In genomic region chr11:46114961-46115360, GRCh38 we compare ENCODE assay signal across 12 cellular contexts. TPM values are rescaled to one million over a fixed set of nuclear protein-coding genes. Genes with fewer than 3 reads are reported as not detected.
A peak's percentile ranks its signal among the peaks of the same experiment; 100 is the strongest.
DNase-seq lines count a peak whose midpoint lies in the region; ATAC-seq and TF ChIP-seq lines count a peak whose summit lies in the region.
"Had no signal": no experiment of that assay in that cellular context is flagged by ENCODE, and none has a peak within 500 bp of the region (broad histone marks: within the 10 kb centered on the region; RNA-seq: fewer than 3 reads in every experiment).

No MANE protein-coding gene starts in this region.

- no peak overlapping the region for H2BK20ac ChIP-seq in H9 (ENCODE audit: low read depth, low read length, poor library complexity, severe bottlenecking)

- no peaks in the 10 kb centered on the region for H3K9me3 ChIP-seq in CD4-positive, alpha-beta T cell (ENCODE audit: control insufficient read depth, low read length)
- no peaks in the 10 kb centered on the region for H3K9me3 ChIP-seq in H9 (ENCODE audit: control insufficient read depth, low read depth, low read length)
- H3K9me3 ChIP-seq: thoracic aorta had no signal

- H3K4me3 Mint-ChIP-seq in CD4-positive, alpha-beta T cell = no peak overlapping the region
- H3K4me3 Mint-ChIP-seq in H9 (no peak overlapping the region; a peak in 1 of 5 replicates), memory B cell (no peak overlapping the region)
- H3K4me3 Mint-ChIP-seq in activated CD4-positive, alpha-beta memory T cell treated with anti-CD3 and anti-CD28 coated beads for 36 hours = no peak overlapping the region

- peaks cover 8% of the 10 kb centered on the region; the same call in 1 of the 2 replicates for H3K79me2 ChIP-seq in H9 (ENCODE audit: insufficient read depth, low read length)

- H3K23ac ChIP-seq in H9 (ENCODE audit: insufficient read length, low read depth, low read length) = no peak overlapping the region

- H3K9me3 Mint-ChIP-seq in CD4-positive, alpha-beta T cell = no peaks in the 10 kb centered on the region
- H3K9me3 Mint-ChIP-seq in H9 = no peaks in the 10 kb centered on the region; a peak in 1 of 5 replicates
- H3K9me3 Mint-ChIP-seq in activated CD4-positive, alpha-beta memory T cell treated with anti-CD3 and anti-CD28 coated beads for 36 hours = no peaks in the 10 kb centered on the region
- no peaks in the 10 kb centered on the region for H3K9me3 Mint-ChIP-seq in memory B cell

- no peak overlapping the region for H2BK5ac ChIP-seq in H9 (ENCODE audit: insufficient read length, low read length)

- no peak overlapping the region for H4K91ac ChIP-seq in H9 (ENCODE audit: insufficient read length, low read depth, low read length)

- H3K27me3 ChIP-seq in CD4-positive, alpha-beta T cell (ENCODE audit: control insufficient read depth, insufficient read depth, low read length) = no peaks in the 10 kb centered on the region
- H3K27me3 ChIP-seq in H9 (ENCODE audit: insufficient read depth, low read length) = no peaks in the 10 kb centered on the region

- no peak for DNase-seq in CD4-positive, alpha-beta T cell
- DNase-seq in H9 = no peak
- DNase-seq in activated CD4-positive, alpha-beta memory T cell treated with anti-CD3 and anti-CD28 coated beads for 36 hours = no peak
- DNase-seq in memory B cell (ENCODE audit: low spot score in 2 of 2) = no peak
- no peak for DNase-seq in SIG-M5 treated with dmso at 0.1 percent for 504 hours (lab: John Stamatoyannopoulos, UW; ENCODE audit: unreplicated experiment)
- DNase-seq in G401 (ENCODE audit: low spot score) = no peak
- no peak for DNase-seq in T1000 (lab: John Stamatoyannopoulos, UW)
- DNase-seq: NCI-H1930, Right ventricle myocardium superior had no signal

- H4K5ac ChIP-seq in H9 (ENCODE audit: insufficient read length, low read depth, low read length) = no peak overlapping the region

- H2BK12ac ChIP-seq in H9 (ENCODE audit: insufficient read length, low read depth, low read length) = no peak overlapping the region

- no peak overlapping the region for H2AFZ ChIP-seq in H9 (ENCODE audit: low read length)

- peaks cover 6% of the 10 kb centered on the region for H3K23me2 ChIP-seq in H9 (ENCODE audit: insufficient read length, low read depth, low read length, poor library complexity, severe bottlenecking)

- H3K27me3 Mint-ChIP-seq in CD4-positive, alpha-beta T cell = no peaks in the 10 kb centered on the region
- H3K27me3 Mint-ChIP-seq in H9 (ENCODE audit: low read depth) = no peaks in the 10 kb centered on the region; the same call in 1 of the 2 replicates
- no peaks in the 10 kb centered on the region for H3K27me3 Mint-ChIP-seq in activated CD4-positive, alpha-beta memory T cell treated with anti-CD3 and anti-CD28 coated beads for 36 hours
- H3K27me3 Mint-ChIP-seq in memory B cell = no peaks in the 10 kb centered on the region

- peak overlapping the region; percentile 85 for H3K27ac Mint-ChIP-seq in CD4-positive, alpha-beta T cell
- H3K27ac Mint-ChIP-seq in H9 (peak overlapping the region; percentile 5 to 71 (median 21); a peak in 4 of 7 replicates), memory B cell (peak overlapping the region; percentile 68)
- peak overlapping the region; percentile 70 for H3K27ac Mint-ChIP-seq in activated CD4-positive, alpha-beta memory T cell treated with anti-CD3 and anti-CD28 coated beads for 36 hours

- TF ChIP-seq CTCF in CD4-positive, alpha-beta T cell (IDR thresholded peaks at IDR 0.05) = no peak
- no peak for TF ChIP-seq CTCF in H9 (conservative IDR thresholded peaks at IDR 0.05)

- no peak overlapping the region for H3K18ac ChIP-seq in H9 (ENCODE audit: insufficient read length, low read depth, low read length)

- POLR2A ChIA-PET in CD4-positive, alpha-beta T cell (lab: Charles Lee) = interaction anchor here (1.5 kb wide), 1 partner anchor 15 kb away, joined by 5 read pairs; no protein-coding TSS in a partner anchor
- POLR2A ChIA-PET in activated CD4-positive, alpha-beta memory T cell treated with anti-CD3 and anti-CD28 coated beads for 36 hours (lab: Charles Lee) = interaction anchor here (1.5 kb wide), 1 partner anchor 12 kb away, joined by 6 read pairs; no protein-coding TSS in a partner anchor

- no peak overlapping the region for H2BK15ac ChIP-seq in H9 (ENCODE audit: low read depth, low read length)

- H3K14ac ChIP-seq in H9 (ENCODE audit: insufficient read depth, low read length) = no peak overlapping the region

- no peak overlapping the region for H2BK120ac ChIP-seq in H9 (ENCODE audit: low read depth, low read length, poor library complexity, severe bottlenecking)

- H3K4me2 ChIP-seq in H9 (ENCODE audit: insufficient read depth, insufficient read length, low read length) = no peak overlapping the region

- no peaks in the 10 kb centered on the region for H3K4me1 ChIP-seq in H9 (ENCODE audit: insufficient read depth, low read length)

- no peak overlapping the region for H3T11ph ChIP-seq in H9 (ENCODE audit: low read length)

- H4K8ac ChIP-seq in H9 (replicated peaks; ENCODE audit: insufficient read length, low read depth, low read length) = no peak overlapping the region

- H2AK5ac ChIP-seq in H9 (ENCODE audit: insufficient read length, low read length) = no peak overlapping the region

- H3K79me1 ChIP-seq in H9 (ENCODE audit: insufficient read depth, low read depth, low read length, poor library complexity, severe bottlenecking) = peaks cover 3% of the 10 kb centered on the region

- in situ Hi-C loops in G401 (cut with HindIII; ENCODE audit: low sequenced_read_pairs) = no loop called here

- ATAC-seq in CD4-positive, alpha-beta T cell (ENCODE audit: poor library complexity) = no peak
- ATAC-seq in memory B cell (ENCODE audit: low read depth) (no peak), GM18511 (IDR thresholded peaks at IDR 0.05; ENCODE audit: unreplicated experiment) (no peak)

- CTCF ChIA-PET in CD4-positive, alpha-beta T cell (lab: Charles Lee) = no interaction called here
- CTCF ChIA-PET in activated CD4-positive, alpha-beta memory T cell treated with anti-CD3 and anti-CD28 coated beads for 36 hours (lab: Charles Lee) = interaction anchor here (1.1 to 2.1 kb wide), 3 partner anchors 20 to 125 kb away, joined by 5 read pairs; no protein-coding TSS in a partner anchor

- no peaks in the 10 kb centered on the region for H4K20me1 ChIP-seq in H9 (ENCODE audit: control insufficient read depth, insufficient read depth, insufficient read length)

- H3K27ac ChIP-seq in CD4-positive, alpha-beta T cell (ENCODE audit: low read depth, low read length) = peak overlapping the region; percentile 7
- H3K27ac ChIP-seq in H9 (ENCODE audit: insufficient read length, low read depth, low read length) = no peak overlapping the region
- H3K27ac ChIP-seq: VCaP had no signal

- no peak overlapping the region for H3K4ac ChIP-seq in H9 (ENCODE audit: low read depth, low read length)

- no peak overlapping the region for H3K9ac ChIP-seq in H9 (ENCODE audit: extremely low read depth, insufficient read length, low read length)

- intact Hi-C loops in CD4-positive, alpha-beta T cell (cut with DNase I, micrococcal nuclease) = loop anchor here in 1 of 2 experiments (5.0 to 10.0 kb wide), 3 partner anchors 477 to 1310 kb away; partner anchors contain the start of genes AMBRA1 and PSMC3
- intact Hi-C loops in activated CD4-positive, alpha-beta memory T cell treated with anti-CD3 and anti-CD28 coated beads for 36 hours (cut with micrococcal nuclease) = no loop called here

- no peak overlapping the region for H3K56ac ChIP-seq in H9 (ENCODE audit: insufficient read length, low read depth, low read length)

- peaks cover 10% of the 10 kb centered on the region for H3K36me3 Mint-ChIP-seq in CD4-positive, alpha-beta T cell (ENCODE audit: low read depth)
- no peaks in the 10 kb centered on the region; a peak in 1 of 7 replicates for H3K36me3 Mint-ChIP-seq in H9 (ENCODE audit: insufficient read depth in 1 of 3, low read depth in 3 of 3)
- peaks cover 7% of the 10 kb centered on the region for H3K36me3 Mint-ChIP-seq in activated CD4-positive, alpha-beta memory T cell treated with anti-CD3 and anti-CD28 coated beads for 36 hours
- H3K36me3 Mint-ChIP-seq in memory B cell = no peaks in the 10 kb centered on the region

- peaks cover 67% of the 10 kb centered on the region for H3K4me1 Mint-ChIP-seq in CD4-positive, alpha-beta T cell (ENCODE audit: low read depth)
- H3K4me1 Mint-ChIP-seq in H9 (peaks cover 24 to 36% of the 10 kb centered on the region in 2 experiments), memory B cell (peaks cover 27% of the 10 kb centered on the region)
- peaks cover 56% of the 10 kb centered on the region for H3K4me1 Mint-ChIP-seq in activated CD4-positive, alpha-beta memory T cell treated with anti-CD3 and anti-CD28 coated beads for 36 hours (ENCODE audit: low read depth)

RNA-seq across cellular contexts. Expression of gene PHF21A, which starts 6.3 kb away (rescaled TPM):
- total RNA-seq in CD4-positive, alpha-beta T cell = 10 to 100 TPM; 59.5 to 66.2 TPM
- total RNA-seq in H9 (2021) = 28.6 and 33.8 TPM in 2 replicates
- total RNA-seq in activated CD4-positive, alpha-beta memory T cell treated with anti-CD3 and anti-CD28 coated beads for 36 hours = 10 to 100 TPM; 38.0 to 40.0 TPM
- 2.5 and 6.7 TPM in 2 replicates for total RNA-seq in G401 (2014; rRNA removed; shearing (Covaris generic))

Comparison
In these comparisons a context has a peak if more than half of its experiments do, and no peak if none do; other contexts are left out.
1. H3K27ac Mint-ChIP-seq: peak in every context shown above with its lines; median percentile 85 in CD4-positive, alpha-beta T cell; 70 in activated CD4-positive, alpha-beta memory T cell treated with anti-CD3 and anti-CD28 coated beads for 36 hours; 68 in memory B cell; 21 in H9.